In genomic region chr21:45086342-45086958, GRCh38 we compare ENCODE assay signal across 15 cellular contexts.
DNase-seq lines count a peak whose midpoint lies in the region; ATAC-seq and TF ChIP-seq lines count a peak whose summit lies in the region.
"Had no signal": no experiment of that assay in that cellular context is flagged by ENCODE, and none has a peak within 500 bp of the region (broad histone marks: within the 10 kb centered on the region; RNA-seq: fewer than 3 reads in every experiment).

No MANE protein-coding gene starts in this region.

- DNase-seq in activated effector memory CD4-positive, alpha-beta T cell treated with anti-CD3 and anti-CD28 coated beads, Interleukin-2, amount 50 U/mL, for 16 hours = peak; percentile 54
- no peak for DNase-seq in activated effector memory CD4-positive, alpha-beta T cell treated with Interleukin-2 at 50 U/mL for 16 hours
- DNase-seq in MV-4-11 (lab: John Stamatoyannopoulos, UW) (peak; percentile 32), GM13977 (ENCODE audit: low spot score) (no peak)
- DNase-seq in activated naive CD8-positive, alpha-beta T cell treated with anti-CD3 and anti-CD28 coated beads, Interleukin-2, amount 50 U/mL, for 24 hours = no peak
- DNase-seq in stimulated activated naive CD8-positive, alpha-beta T cell treated with anti-CD3 and anti-CD28 coated beads, Interleukin-15, amount 100 ng/mL, for 72 hours = no peak
- DNase-seq: activated CD4-positive, CD25-positive, alpha-beta regulatory T cell; anterior cingulate cortex; heart left ventricle; NCI-H1092 treated with DMSO at 0.1 percent for 48 hours; NCI-H2107; NCI-H510A treated with DMSO at 0.1 percent for 48 hours; uterus had no signal

- peak overlapping the region; percentile 9 for H3K27ac Mint-ChIP-seq in activated naive CD8-positive, alpha-beta T cell treated with anti-CD3 and anti-CD28 coated beads, Interleukin-2, amount 50 U/mL, for 24 hours
- H3K27ac Mint-ChIP-seq in stimulated activated naive CD8-positive, alpha-beta T cell treated with anti-CD3 and anti-CD28 coated beads, Interleukin-15, amount 100 ng/mL, for 72 hours = no peak overlapping the region

- peaks cover 95% of the 10 kb centered on the region for H3K4me1 Mint-ChIP-seq in activated naive CD8-positive, alpha-beta T cell treated with anti-CD3 and anti-CD28 coated beads, Interleukin-2, amount 50 U/mL, for 24 hours
- peaks cover 93% of the 10 kb centered on the region for H3K4me1 Mint-ChIP-seq in stimulated activated naive CD8-positive, alpha-beta T cell treated with anti-CD3 and anti-CD28 coated beads, Interleukin-15, amount 100 ng/mL, for 72 hours

- in situ Hi-C loops in GM13977 (cut with MboI; ENCODE audit: low pct_unique_long_range_greater_than_20kb, low sequenced_read_pairs, unreplicated experiment) = no loop called here

- peaks cover 22% of the 10 kb centered on the region for H3K36me3 Mint-ChIP-seq in activated naive CD8-positive, alpha-beta T cell treated with anti-CD3 and anti-CD28 coated beads, Interleukin-2, amount 50 U/mL, for 24 hours (ENCODE audit: low read depth)

- H3K27me3 Mint-ChIP-seq in activated naive CD8-positive, alpha-beta T cell treated with anti-CD3 and anti-CD28 coated beads, Interleukin-2, amount 50 U/mL, for 24 hours = no peaks in the 10 kb centered on the region
- no peaks in the 10 kb centered on the region for H3K27me3 Mint-ChIP-seq in stimulated activated naive CD8-positive, alpha-beta T cell treated with anti-CD3 and anti-CD28 coated beads, Interleukin-15, amount 100 ng/mL, for 72 hours
- H3K27me3 Mint-ChIP-seq: IgD-negative memory B cell had no signal

- H3K4me3 Mint-ChIP-seq in activated naive CD8-positive, alpha-beta T cell treated with anti-CD3 and anti-CD28 coated beads, Interleukin-2, amount 50 U/mL, for 24 hours = peak overlapping the region; percentile 67
- peak overlapping the region; percentile 71 to 80 for H3K4me3 Mint-ChIP-seq in stimulated activated naive CD8-positive, alpha-beta T cell treated with anti-CD3 and anti-CD28 coated beads, Interleukin-15, amount 100 ng/mL, for 72 hours

- no peak for TF ChIP-seq POLR2A in GM18505 (IDR thresholded peaks at IDR 0.05; ENCODE audit: borderline replicate concordance, extremely low read depth, insufficient read depth, insufficient read length)

- no peak for TF ChIP-seq CTCF in GM13977 (IDR thresholded peaks at IDR 0.05; ENCODE audit: extremely low read depth, insufficient read depth, missing control alignments)

- H3K9me3 Mint-ChIP-seq in activated naive CD8-positive, alpha-beta T cell treated with anti-CD3 and anti-CD28 coated beads, Interleukin-2, amount 50 U/mL, for 24 hours = no peaks in the 10 kb centered on the region
- no peaks in the 10 kb centered on the region for H3K9me3 Mint-ChIP-seq in stimulated activated naive CD8-positive, alpha-beta T cell treated with anti-CD3 and anti-CD28 coated beads, Interleukin-15, amount 100 ng/mL, for 72 hours
- H3K9me3 Mint-ChIP-seq: IgD-negative memory B cell had no signal

- ATAC-seq in activated naive CD8-positive, alpha-beta T cell treated with anti-CD3 and anti-CD28 coated beads, Interleukin-2, amount 50 U/mL, for 24 hours = no peak
- no peak for ATAC-seq in stimulated activated naive CD8-positive, alpha-beta T cell treated with anti-CD3 and anti-CD28 coated beads, Interleukin-15, amount 100 ng/mL, for 72 hours
- ATAC-seq in GM18505 (IDR thresholded peaks at IDR 0.05; ENCODE audit: unreplicated experiment) = no peak
- ATAC-seq: heart left ventricle had no signal

Comparison
In these comparisons a context has a peak if more than half of its experiments do, and no peak if none do; other contexts are left out.
1. DNase-seq: peak in activated effector memory CD4-positive, alpha-beta T cell treated with anti-CD3 and anti-CD28 coated beads, Interleukin-2, amount 50 U/mL, for 16 hours (single experiment) and MV-4-11 (single experiment); none in activated effector memory CD4-positive, alpha-beta T cell treated with Interleukin-2 at 50 U/mL for 16 hours (single experiment), activated naive CD8-positive, alpha-beta T cell treated with anti-CD3 and anti-CD28 coated beads, Interleukin-2, amount 50 U/mL, for 24 hours (single experiment), stimulated activated naive CD8-positive, alpha-beta T cell treated with anti-CD3 and anti-CD28 coated beads, Interleukin-15, amount 100 ng/mL, for 72 hours (0 of 2) and GM13977 (single experiment).